ENCODE assay signal across 1 cellular context in the genomic region with DNA sequence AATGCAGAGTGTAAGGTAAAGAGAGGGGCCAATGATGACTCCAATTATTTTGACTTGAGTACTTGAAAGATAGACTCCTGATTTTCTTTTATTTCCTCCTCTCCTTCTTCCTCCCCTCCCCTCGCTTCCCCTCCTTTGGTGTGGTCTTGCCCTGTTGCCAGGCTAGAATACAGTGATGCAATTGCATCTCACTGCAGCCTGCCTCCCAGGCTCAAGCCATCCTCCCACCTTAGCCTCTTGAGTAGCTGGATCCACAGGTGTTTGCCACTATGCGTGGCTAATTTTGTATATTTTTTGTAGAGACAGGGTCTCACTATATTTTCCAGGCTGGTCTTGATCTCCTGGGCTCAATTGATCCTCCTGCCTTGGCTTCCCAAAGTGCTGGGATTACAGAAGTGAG.
TF ChIP-seq lines count a peak whose summit lies in the region.

No MANE protein-coding gene starts in this region.

TF ChIP-seq in GM23338, 12 proteins besides CTCF, POLR2A, EP300 and RAD21 (continued from another document):
- TF ChIP-seq, protein P1, sequence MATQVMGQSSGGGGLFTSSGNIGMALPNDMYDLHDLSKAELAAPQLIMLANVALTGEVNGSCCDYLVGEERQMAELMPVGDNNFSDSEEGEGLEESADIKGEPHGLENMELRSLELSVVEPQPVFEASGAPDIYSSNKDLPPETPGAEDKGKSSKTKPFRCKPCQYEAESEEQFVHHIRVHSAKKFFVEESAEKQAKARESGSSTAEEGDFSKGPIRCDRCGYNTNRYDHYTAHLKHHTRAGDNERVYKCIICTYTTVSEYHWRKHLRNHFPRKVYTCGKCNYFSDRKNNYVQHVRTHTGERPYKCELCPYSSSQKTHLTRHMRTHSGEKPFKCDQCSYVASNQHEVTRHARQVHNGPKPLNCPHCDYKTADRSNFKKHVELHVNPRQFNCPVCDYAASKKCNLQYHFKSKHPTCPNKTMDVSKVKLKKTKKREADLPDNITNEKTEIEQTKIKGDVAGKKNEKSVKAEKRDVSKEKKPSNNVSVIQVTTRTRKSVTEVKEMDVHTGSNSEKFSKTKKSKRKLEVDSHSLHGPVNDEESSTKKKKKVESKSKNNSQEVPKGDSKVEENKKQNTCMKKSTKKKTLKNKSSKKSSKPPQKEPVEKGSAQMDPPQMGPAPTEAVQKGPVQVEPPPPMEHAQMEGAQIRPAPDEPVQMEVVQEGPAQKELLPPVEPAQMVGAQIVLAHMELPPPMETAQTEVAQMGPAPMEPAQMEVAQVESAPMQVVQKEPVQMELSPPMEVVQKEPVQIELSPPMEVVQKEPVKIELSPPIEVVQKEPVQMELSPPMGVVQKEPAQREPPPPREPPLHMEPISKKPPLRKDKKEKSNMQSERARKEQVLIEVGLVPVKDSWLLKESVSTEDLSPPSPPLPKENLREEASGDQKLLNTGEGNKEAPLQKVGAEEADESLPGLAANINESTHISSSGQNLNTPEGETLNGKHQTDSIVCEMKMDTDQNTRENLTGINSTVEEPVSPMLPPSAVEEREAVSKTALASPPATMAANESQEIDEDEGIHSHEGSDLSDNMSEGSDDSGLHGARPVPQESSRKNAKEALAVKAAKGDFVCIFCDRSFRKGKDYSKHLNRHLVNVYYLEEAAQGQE (IDR thresholded peaks at IDR 0.05; ENCODE audit: unreplicated experiment), result no peak
- TF ChIP-seq, protein P2, sequence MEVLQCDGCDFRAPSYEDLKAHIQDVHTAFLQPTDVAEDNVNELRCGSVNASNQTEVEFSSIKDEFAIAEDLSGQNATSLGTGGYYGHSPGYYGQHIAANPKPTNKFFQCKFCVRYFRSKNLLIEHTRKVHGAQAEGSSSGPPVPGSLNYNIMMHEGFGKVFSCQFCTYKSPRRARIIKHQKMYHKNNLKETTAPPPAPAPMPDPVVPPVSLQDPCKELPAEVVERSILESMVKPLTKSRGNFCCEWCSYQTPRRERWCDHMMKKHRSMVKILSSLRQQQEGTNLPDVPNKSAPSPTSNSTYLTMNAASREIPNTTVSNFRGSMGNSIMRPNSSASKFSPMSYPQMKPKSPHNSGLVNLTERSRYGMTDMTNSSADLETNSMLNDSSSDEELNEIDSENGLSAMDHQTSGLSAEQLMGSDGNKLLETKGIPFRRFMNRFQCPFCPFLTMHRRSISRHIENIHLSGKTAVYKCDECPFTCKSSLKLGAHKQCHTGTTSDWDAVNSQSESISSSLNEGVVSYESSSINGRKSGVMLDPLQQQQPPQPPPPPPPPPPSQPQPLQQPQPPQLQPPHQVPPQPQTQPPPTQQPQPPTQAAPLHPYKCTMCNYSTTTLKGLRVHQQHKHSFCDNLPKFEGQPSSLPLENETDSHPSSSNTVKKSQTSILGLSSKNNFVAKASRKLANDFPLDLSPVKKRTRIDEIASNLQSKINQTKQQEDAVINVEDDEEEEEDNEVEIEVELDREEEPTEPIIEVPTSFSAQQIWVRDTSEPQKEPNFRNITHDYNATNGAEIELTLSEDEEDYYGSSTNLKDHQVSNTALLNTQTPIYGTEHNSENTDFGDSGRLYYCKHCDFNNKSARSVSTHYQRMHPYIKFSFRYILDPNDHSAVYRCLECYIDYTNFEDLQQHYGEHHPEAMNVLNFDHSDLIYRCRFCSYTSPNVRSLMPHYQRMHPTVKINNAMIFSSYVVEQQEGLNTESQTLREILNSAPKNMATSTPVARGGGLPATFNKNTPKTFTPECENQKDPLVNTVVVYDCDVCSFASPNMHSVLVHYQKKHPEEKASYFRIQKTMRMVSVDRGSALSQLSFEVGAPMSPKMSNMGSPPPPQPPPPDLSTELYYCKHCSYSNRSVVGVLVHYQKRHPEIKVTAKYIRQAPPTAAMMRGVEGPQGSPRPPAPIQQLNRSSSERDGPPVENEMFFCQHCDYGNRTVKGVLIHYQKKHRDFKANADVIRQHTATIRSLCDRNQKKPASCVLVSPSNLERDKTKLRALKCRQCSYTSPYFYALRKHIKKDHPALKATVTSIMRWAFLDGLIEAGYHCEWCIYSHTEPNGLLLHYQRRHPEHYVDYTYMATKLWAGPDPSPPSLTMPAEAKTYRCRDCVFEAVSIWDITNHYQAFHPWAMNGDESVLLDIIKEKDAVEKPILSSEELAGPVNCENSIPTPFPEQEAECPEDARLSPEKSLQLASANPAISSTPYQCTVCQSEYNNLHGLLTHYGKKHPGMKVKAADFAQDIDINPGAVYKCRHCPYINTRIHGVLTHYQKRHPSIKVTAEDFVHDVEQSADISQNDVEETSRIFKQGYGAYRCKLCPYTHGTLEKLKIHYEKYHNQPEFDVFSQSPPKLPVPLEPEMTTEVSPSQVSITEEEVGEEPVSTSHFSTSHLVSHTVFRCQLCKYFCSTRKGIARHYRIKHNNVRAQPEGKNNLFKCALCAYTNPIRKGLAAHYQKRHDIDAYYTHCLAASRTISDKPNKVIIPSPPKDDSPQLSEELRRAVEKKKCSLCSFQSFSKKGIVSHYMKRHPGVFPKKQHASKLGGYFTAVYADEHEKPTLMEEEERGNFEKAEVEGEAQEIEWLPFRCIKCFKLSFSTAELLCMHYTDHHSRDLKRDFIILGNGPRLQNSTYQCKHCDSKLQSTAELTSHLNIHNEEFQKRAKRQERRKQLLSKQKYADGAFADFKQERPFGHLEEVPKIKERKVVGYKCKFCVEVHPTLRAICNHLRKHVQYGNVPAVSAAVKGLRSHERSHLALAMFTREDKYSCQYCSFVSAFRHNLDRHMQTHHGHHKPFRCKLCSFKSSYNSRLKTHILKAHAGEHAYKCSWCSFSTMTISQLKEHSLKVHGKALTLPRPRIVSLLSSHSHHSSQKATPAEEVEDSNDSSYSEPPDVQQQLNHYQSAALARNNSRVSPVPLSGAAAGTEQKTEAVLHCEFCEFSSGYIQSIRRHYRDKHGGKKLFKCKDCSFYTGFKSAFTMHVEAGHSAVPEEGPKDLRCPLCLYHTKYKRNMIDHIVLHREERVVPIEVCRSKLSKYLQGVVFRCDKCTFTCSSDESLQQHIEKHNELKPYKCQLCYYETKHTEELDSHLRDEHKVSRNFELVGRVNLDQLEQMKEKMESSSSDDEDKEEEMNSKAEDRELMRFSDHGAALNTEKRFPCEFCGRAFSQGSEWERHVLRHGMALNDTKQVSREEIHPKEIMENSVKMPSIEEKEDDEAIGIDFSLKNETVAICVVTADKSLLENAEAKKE (CRISPR knock-in tag; IDR thresholded peaks at IDR 0.05), result no peak
- TF ChIP-seq EZH2phosphoT487 (IDR thresholded peaks at IDR 0.05; ENCODE audit: unreplicated experiment) (no peak), ZNF331 (CRISPR knock-in tag; IDR thresholded peaks at IDR 0.05; ENCODE audit: low read depth) (no peak), POLR2AphosphoS5 (IDR thresholded peaks at IDR 0.05; ENCODE audit: low read depth) (no peak), ETS1 (IDR thresholded peaks at IDR 0.05) (no peak), NANOG (IDR thresholded peaks at IDR 0.05; ENCODE audit: borderline replicate concordance) (no peak), ZNF114 (CRISPR knock-in tag; IDR thresholded peaks at IDR 0.05) (no peak), STAT1 (IDR thresholded peaks at IDR 0.05; ENCODE audit: unreplicated experiment) (no peak), JUNB (IDR thresholded peaks at IDR 0.05; ENCODE audit: unreplicated experiment) (no peak)
